Comparison of ENCODE assay signal across 27 cellular contexts in the genomic region with DNA sequence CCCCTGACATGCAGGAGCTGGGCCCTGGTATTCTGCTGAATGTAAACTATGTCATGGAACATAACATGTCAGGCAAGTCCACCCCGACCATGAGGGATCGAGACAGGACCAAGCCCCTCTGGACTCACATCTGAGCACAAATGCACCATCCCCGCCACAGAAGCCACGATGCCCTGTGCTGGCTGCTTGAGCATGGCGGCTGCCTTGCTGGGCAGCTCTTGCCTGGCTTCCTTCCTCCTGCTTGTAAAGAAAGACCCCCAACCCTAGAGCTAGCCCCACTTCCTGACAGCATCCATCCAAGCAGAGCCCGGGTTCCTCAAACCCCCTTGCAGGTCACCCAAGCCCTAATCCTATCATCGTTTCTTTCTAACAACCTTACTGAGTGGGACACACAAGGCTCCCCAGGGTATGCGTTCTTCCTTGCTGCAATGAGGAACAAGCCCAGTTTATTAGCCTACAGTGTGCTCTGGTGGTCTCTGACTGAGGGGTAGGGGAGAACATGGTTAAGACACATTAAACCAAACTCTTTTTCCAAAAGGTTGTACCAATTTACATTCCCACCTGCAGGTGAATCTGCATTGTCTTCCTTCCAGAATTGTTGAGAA.
"Had no signal": no experiment of that assay in that cellular context is flagged by ENCODE, and none has a peak within 500 bp of the region (broad histone marks: within the 10 kb centered on the region; RNA-seq: fewer than 3 reads in every experiment).

No MANE protein-coding gene starts in this region.

- H3K9ac ChIP-seq: neural progenitor cell had no signal

- H3K36me3 ChIP-seq: colonic mucosa, gastrocnemius medialis, neural progenitor cell, uterus had no signal

- DNase-seq: activated CD4-positive, alpha-beta T cell treated with anti-CD3 and anti-CD28 coated beads, Interleukin-2, amount 50 U/mL, for 1 hour; activated CD4-positive, CD25-positive, alpha-beta regulatory T cell treated with anti-CD3 and anti-CD28 coated beads, Interleukin-2, amount 50 U/mL, for 72 hours; activated CD8-positive, alpha-beta T cell treated with anti-CD3 and anti-CD28 coated beads for 36 hours; activated naive CD4-positive, alpha-beta T cell treated with Interleukin-2 at 50 U/mL for 16 hours; activated T-cell treated with anti-CD3 and anti-CD28 coated beads, Interleukin-2, amount 50 U/mL, for 72 hours; aorta; body of pancreas; cerebellar nuclear complex; colonic mucosa; effector memory CD8-positive, alpha-beta T cell; erythroblast; gastrocnemius medialis; glutamatergic neuron; left colon; midbrain; naive thymus-derived CD4-positive, alpha-beta T cell; occipital lobe; spleen; stimulated activated CD4-positive, alpha-beta T cell treated with anti-CD3 and anti-CD28 coated beads, Interleukin-2, amount 100 ng/mL, for 48 hours; stimulated activated naive CD8-positive, alpha-beta T cell treated with anti-CD3 and anti-CD28 coated beads, Interleukin-15, amount 100 ng/mL, for 72 hours; substantia nigra; T-helper 2 cell; uterus had no signal

- H3K27ac Mint-ChIP-seq: activated CD8-positive, alpha-beta T cell treated with anti-CD3 and anti-CD28 coated beads for 36 hours; activated naive CD8-positive, alpha-beta T cell; activated T-cell treated with anti-CD3 and anti-CD28 coated beads, Interleukin-2, amount 50 U/mL, for 72 hours; neural progenitor cell; stimulated activated naive CD8-positive, alpha-beta T cell treated with anti-CD3 and anti-CD28 coated beads, Interleukin-15, amount 100 ng/mL, for 72 hours; type B pancreatic cell had no signal

- H3K36me3 Mint-ChIP-seq: neural progenitor cell, type B pancreatic cell had no signal

- H3K27me3 Mint-ChIP-seq: activated CD8-positive, alpha-beta T cell treated with anti-CD3 and anti-CD28 coated beads for 36 hours; activated naive CD8-positive, alpha-beta T cell; effector memory CD8-positive, alpha-beta T cell; naive thymus-derived CD4-positive, alpha-beta T cell; stimulated activated naive CD8-positive, alpha-beta T cell treated with anti-CD3 and anti-CD28 coated beads, Interleukin-15, amount 100 ng/mL, for 72 hours; type B pancreatic cell had no signal

- H3K9me3 Mint-ChIP-seq: activated CD8-positive, alpha-beta T cell treated with anti-CD3 and anti-CD28 coated beads for 36 hours; activated T-cell treated with anti-CD3 and anti-CD28 coated beads, Interleukin-2, amount 50 U/mL, for 72 hours; effector memory CD8-positive, alpha-beta T cell; naive thymus-derived CD4-positive, alpha-beta T cell; neural progenitor cell; stimulated activated naive CD8-positive, alpha-beta T cell treated with anti-CD3 and anti-CD28 coated beads, Interleukin-15, amount 100 ng/mL, for 72 hours; type B pancreatic cell had no signal

- H3K4me1 ChIP-seq: colonic mucosa, uterus had no signal

- H3K4me3 ChIP-seq: body of pancreas, colonic mucosa, gastrocnemius medialis, neural progenitor cell, spleen, uterus had no signal

- ATAC-seq: activated CD8-positive, alpha-beta T cell treated with anti-CD3 and anti-CD28 coated beads for 36 hours; activated T-cell treated with anti-CD3 and anti-CD28 coated beads, Interleukin-2, amount 50 U/mL, for 72 hours; body of pancreas; effector memory CD8-positive, alpha-beta T cell; gastrocnemius medialis; left colon; naive thymus-derived CD4-positive, alpha-beta T cell; right cardiac atrium; stimulated activated naive CD8-positive, alpha-beta T cell treated with anti-CD3 and anti-CD28 coated beads, Interleukin-15, amount 100 ng/mL, for 72 hours had no signal

- H2AFZ ChIP-seq: neural progenitor cell had no signal

- H3K27me3 ChIP-seq: body of pancreas, colonic mucosa, gastrocnemius medialis, neural progenitor cell, spleen, uterus had no signal

- H3K4me3 Mint-ChIP-seq: activated CD8-positive, alpha-beta T cell treated with anti-CD3 and anti-CD28 coated beads for 36 hours; activated naive CD8-positive, alpha-beta T cell; activated T-cell treated with anti-CD3 and anti-CD28 coated beads, Interleukin-2, amount 50 U/mL, for 72 hours; effector memory CD8-positive, alpha-beta T cell; naive thymus-derived CD4-positive, alpha-beta T cell; neural progenitor cell; stimulated activated naive CD8-positive, alpha-beta T cell treated with anti-CD3 and anti-CD28 coated beads, Interleukin-15, amount 100 ng/mL, for 72 hours; type B pancreatic cell had no signal

- H3K4me2 ChIP-seq: neural progenitor cell had no signal

- H3K9me3 ChIP-seq: body of pancreas, colonic mucosa, gastrocnemius medialis, spleen, uterus had no signal

- H3K27ac ChIP-seq: body of pancreas, colonic mucosa, gastrocnemius medialis, neural progenitor cell, uterus had no signal
